ENCODE assay signal across 1 cellular context in the genomic region with DNA sequence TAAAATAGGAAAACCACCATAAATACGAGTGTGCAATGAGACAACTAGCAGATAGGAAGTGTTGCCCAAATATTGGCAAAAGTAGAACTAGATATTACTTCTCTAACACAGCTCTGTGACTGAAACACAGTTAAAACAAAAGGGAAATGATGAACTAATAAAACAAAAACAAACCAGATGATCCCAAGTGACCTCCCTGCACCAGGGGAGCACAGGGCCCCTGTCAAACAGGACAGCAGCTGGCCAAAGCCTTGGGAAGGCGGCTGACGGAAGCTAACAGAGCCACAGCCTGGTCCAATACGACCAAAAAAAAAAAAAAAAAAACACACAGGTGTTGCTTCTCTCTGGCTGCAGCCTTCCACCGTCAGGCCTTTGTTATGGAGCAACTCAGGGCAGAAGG.
TF ChIP-seq lines count a peak whose summit lies in the region.

No MANE protein-coding gene starts in this region.

TF ChIP-seq in GM23338, 12 proteins besides CTCF, POLR2A, EP300 and RAD21:
- TF ChIP-seq CREB1 (CRISPR knock-in tag; IDR thresholded peaks at IDR 0.05; ENCODE audit: low read depth) (no peak), NANOG (IDR thresholded peaks at IDR 0.05; ENCODE audit: borderline replicate concordance) (no peak), ZNF331 (CRISPR knock-in tag; IDR thresholded peaks at IDR 0.05; ENCODE audit: low read depth) (no peak), STAT1 (IDR thresholded peaks at IDR 0.05; ENCODE audit: unreplicated experiment) (no peak), POLR2AphosphoS5 (IDR thresholded peaks at IDR 0.05; ENCODE audit: low read depth) (no peak), EZH2phosphoT487 (IDR thresholded peaks at IDR 0.05; ENCODE audit: unreplicated experiment) (no peak), EZH2 (IDR thresholded peaks at IDR 0.05; ENCODE audit: low read depth, unreplicated experiment) (no peak), ZNF114 (CRISPR knock-in tag; IDR thresholded peaks at IDR 0.05) (no peak)
- TF ChIP-seq, protein P1, sequence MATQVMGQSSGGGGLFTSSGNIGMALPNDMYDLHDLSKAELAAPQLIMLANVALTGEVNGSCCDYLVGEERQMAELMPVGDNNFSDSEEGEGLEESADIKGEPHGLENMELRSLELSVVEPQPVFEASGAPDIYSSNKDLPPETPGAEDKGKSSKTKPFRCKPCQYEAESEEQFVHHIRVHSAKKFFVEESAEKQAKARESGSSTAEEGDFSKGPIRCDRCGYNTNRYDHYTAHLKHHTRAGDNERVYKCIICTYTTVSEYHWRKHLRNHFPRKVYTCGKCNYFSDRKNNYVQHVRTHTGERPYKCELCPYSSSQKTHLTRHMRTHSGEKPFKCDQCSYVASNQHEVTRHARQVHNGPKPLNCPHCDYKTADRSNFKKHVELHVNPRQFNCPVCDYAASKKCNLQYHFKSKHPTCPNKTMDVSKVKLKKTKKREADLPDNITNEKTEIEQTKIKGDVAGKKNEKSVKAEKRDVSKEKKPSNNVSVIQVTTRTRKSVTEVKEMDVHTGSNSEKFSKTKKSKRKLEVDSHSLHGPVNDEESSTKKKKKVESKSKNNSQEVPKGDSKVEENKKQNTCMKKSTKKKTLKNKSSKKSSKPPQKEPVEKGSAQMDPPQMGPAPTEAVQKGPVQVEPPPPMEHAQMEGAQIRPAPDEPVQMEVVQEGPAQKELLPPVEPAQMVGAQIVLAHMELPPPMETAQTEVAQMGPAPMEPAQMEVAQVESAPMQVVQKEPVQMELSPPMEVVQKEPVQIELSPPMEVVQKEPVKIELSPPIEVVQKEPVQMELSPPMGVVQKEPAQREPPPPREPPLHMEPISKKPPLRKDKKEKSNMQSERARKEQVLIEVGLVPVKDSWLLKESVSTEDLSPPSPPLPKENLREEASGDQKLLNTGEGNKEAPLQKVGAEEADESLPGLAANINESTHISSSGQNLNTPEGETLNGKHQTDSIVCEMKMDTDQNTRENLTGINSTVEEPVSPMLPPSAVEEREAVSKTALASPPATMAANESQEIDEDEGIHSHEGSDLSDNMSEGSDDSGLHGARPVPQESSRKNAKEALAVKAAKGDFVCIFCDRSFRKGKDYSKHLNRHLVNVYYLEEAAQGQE (IDR thresholded peaks at IDR 0.05; ENCODE audit: unreplicated experiment) = no peak
- TF ChIP-seq, protein P2, sequence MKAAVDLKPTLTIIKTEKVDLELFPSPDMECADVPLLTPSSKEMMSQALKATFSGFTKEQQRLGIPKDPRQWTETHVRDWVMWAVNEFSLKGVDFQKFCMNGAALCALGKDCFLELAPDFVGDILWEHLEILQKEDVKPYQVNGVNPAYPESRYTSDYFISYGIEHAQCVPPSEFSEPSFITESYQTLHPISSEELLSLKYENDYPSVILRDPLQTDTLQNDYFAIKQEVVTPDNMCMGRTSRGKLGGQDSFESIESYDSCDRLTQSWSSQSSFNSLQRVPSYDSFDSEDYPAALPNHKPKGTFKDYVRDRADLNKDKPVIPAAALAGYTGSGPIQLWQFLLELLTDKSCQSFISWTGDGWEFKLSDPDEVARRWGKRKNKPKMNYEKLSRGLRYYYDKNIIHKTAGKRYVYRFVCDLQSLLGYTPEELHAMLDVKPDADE (IDR thresholded peaks at IDR 0.05) = no peak
